In the genomic region with DNA sequence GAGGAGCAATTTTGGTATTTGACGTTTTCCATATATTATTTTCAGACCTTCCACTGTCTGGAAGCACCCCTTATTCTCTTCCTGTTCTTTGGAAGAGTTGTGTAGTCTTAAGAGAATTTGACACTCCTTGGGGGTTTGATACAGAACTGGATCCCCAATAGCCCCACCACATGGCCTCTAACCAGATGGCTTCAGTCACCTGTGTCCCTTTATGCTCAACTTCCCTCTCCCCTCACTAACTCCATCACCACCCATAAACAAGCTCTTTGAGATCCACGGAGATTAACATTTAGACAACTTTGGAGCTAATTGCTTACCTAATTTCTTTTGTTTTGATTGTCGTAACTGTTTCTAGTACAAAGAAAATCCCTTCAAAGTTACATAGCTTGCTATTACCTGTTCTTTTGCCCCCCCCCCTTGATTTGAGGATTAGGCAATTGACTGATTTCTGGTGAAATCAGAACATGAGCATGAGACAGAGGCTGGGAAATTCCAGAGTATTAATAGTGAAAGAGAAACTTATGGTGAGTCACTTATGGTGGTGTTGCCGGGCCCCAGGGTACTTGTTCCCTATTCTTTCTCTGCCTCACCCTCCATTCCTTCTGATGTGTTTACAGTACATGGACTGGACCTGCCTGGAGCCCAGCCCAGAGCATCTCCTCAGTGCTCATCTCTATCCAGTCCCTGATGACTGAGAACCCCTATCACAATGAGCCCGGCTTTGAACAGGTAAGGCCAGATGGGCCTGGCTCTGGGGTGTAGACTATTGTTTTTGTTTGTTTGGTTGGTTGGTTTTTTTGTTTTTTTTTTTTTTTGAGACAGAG, we compare ENCODE assay signal across 8 cellular contexts. TPM values are rescaled to one million over a fixed set of nuclear protein-coding genes. Genes with fewer than 3 reads are reported as not detected.
A peak's percentile ranks its signal among the peaks of the same experiment; 100 is the strongest.
DNase-seq lines count a peak whose midpoint lies in the region; ATAC-seq lines count a peak whose summit lies in the region.

No MANE protein-coding gene starts in this region.

- H3K9me3 Mint-ChIP-seq in T-helper 2 cell treated with Interferon-gamma antibody and Interleukin-4, amounts not matched to agents 5 μg/mL and 100 μg/mL, for 36 hours: no peaks in the 10 kb centered on the region

- H3K4me1 Mint-ChIP-seq in T-helper 2 cell treated with Interferon-gamma antibody and Interleukin-4, amounts not matched to agents 5 μg/mL and 100 μg/mL, for 36 hours (ENCODE audit: low read depth): peaks cover 39% of the 10 kb centered on the region

- peaks cover 57% of the 10 kb centered on the region for H3K36me3 Mint-ChIP-seq in T-helper 2 cell treated with Interferon-gamma antibody and Interleukin-4, amounts not matched to agents 5 μg/mL and 100 μg/mL, for 36 hours (ENCODE audit: low read depth)

- peak; percentile 33 for DNase-seq in NCI-H2171 treated with DMSO at 0.1 percent for 48 hours (lab: John Stamatoyannopoulos, UW)
- DNase-seq in NCI-H2171 (lab: John Stamatoyannopoulos, UW): no peak
- DNase-seq in T-helper 2 cell treated with Interferon-gamma antibody and Interleukin-4, amounts not matched to agents 5 μg/mL and 100 μg/mL, for 36 hours (ENCODE audit: low spot score): peak; percentile 76
- peak; percentile 65 for DNase-seq in dermis blood vessel endothelial cell
- peak; percentile 95 for DNase-seq in renal cortical epithelial cell (ENCODE audit: low read depth)
- DNase-seq in NCI-H1105 (lab: John Stamatoyannopoulos, UW): no peak
- no peak for DNase-seq in NCI-H2227 treated with DMSO at 0.1 percent for 48 hours (lab: John Stamatoyannopoulos, UW)

- H3K4me3 Mint-ChIP-seq in T-helper 2 cell treated with Interferon-gamma antibody and Interleukin-4, amounts not matched to agents 5 μg/mL and 100 μg/mL, for 36 hours: peak overlapping the region; percentile 62

- H3K27me3 Mint-ChIP-seq in T-helper 2 cell treated with Interferon-gamma antibody and Interleukin-4, amounts not matched to agents 5 μg/mL and 100 μg/mL, for 36 hours (ENCODE audit: low read depth): no peaks in the 10 kb centered on the region

- peak overlapping the region; percentile 94 for H3K27ac Mint-ChIP-seq in T-helper 2 cell treated with Interferon-gamma antibody and Interleukin-4, amounts not matched to agents 5 μg/mL and 100 μg/mL, for 36 hours

- ATAC-seq in HG03060 (IDR thresholded peaks at IDR 0.05; ENCODE audit: low read depth, unreplicated experiment): peak; percentile 65

RNA-seq across cellular contexts. Expression of gene UBE2Z, which starts 7.5 kb away (rescaled TPM):
- total RNA-seq in dermis blood vessel endothelial cell (71.0 and 75.1 TPM in 2 replicates), renal cortical epithelial cell (71.5 and 97.1 TPM in 2 replicates)

RNA-seq across cellular contexts. Expression of gene ATP5MC1, which starts 23.1 kb away (rescaled TPM):
- 46.6 and 58.8 TPM in 2 replicates for total RNA-seq in dermis blood vessel endothelial cell
- 32.4 and 55.9 TPM in 2 replicates for total RNA-seq in renal cortical epithelial cell

RNA-seq across cellular contexts. Expression of gene SNF8, which starts 29.0 kb away (rescaled TPM):
- 127 and 138 TPM in 2 replicates for total RNA-seq in dermis blood vessel endothelial cell
- total RNA-seq in renal cortical epithelial cell: 83.9 and 133 TPM in 2 replicates

RNA-seq across cellular contexts. Expression of gene GIP, which starts 52.7 kb away (rescaled TPM):
- total RNA-seq in dermis blood vessel endothelial cell: not detected in 2 replicates
- total RNA-seq in renal cortical epithelial cell: not detected in 2 replicates

Comparison
In these comparisons a context has a peak if more than half of its experiments do, and no peak if none do; other contexts are left out.
1. DNase-seq: peak in NCI-H2171 treated with DMSO at 0.1 percent for 48 hours (single experiment), T-helper 2 cell treated with Interferon-gamma antibody and Interleukin-4, amounts not matched to agents 5 μg/mL and 100 μg/mL, for 36 hours (single experiment), dermis blood vessel endothelial cell (single experiment) and renal cortical epithelial cell (single experiment); none in NCI-H2171 (single experiment), NCI-H1105 (single experiment) and NCI-H2227 treated with DMSO at 0.1 percent for 48 hours (single experiment).